In genomic region chr5:59863777-59864176, GRCh38 we compare ENCODE assay signal across 1 cellular context.
TF ChIP-seq lines count a peak whose summit lies in the region.

No MANE protein-coding gene starts in this region.

TF ChIP-seq in IMR-90, 13 proteins besides CTCF, POLR2A, EP300 and RAD21:
- TF ChIP-seq USF2 (IDR thresholded peaks at IDR 0.05; ENCODE audit: low read depth, low read length) = no peak
- TF ChIP-seq BHLHE40 (IDR thresholded peaks at IDR 0.05; ENCODE audit: low read depth, low read length) = no peak
- no peak for TF ChIP-seq SMC3 (IDR thresholded peaks at IDR 0.05; ENCODE audit: low read depth, low read length)
- no peak for TF ChIP-seq MAFK (IDR thresholded peaks at IDR 0.05; ENCODE audit: low read depth, low read length)
- no peak for TF ChIP-seq ELK1 (IDR thresholded peaks at IDR 0.05; ENCODE audit: borderline replicate concordance, low read depth, low read length)
- TF ChIP-seq CEBPB (IDR thresholded peaks at IDR 0.05; ENCODE audit: low read depth, low read length) = no peak
- no peak for TF ChIP-seq FOS (IDR thresholded peaks at IDR 0.05; ENCODE audit: low read depth, low read length)
- TF ChIP-seq NFE2L2 (IDR thresholded peaks at IDR 0.05; ENCODE audit: low read depth, low read length) = no peak
- TF ChIP-seq RFX5 (IDR thresholded peaks at IDR 0.05; ENCODE audit: low read depth, low read length) = no peak
- TF ChIP-seq RCOR1 (IDR thresholded peaks at IDR 0.05; ENCODE audit: insufficient replicate concordance, low read length) = no peak
- no peak for TF ChIP-seq MAZ (IDR thresholded peaks at IDR 0.05; ENCODE audit: borderline replicate concordance, low read depth, low read length)
- TF ChIP-seq CHD1 (IDR thresholded peaks at IDR 0.05; ENCODE audit: low read depth, low read length) = no peak
